Comparison of ENCODE assay signal across 2 cellular contexts in the genomic region with DNA sequence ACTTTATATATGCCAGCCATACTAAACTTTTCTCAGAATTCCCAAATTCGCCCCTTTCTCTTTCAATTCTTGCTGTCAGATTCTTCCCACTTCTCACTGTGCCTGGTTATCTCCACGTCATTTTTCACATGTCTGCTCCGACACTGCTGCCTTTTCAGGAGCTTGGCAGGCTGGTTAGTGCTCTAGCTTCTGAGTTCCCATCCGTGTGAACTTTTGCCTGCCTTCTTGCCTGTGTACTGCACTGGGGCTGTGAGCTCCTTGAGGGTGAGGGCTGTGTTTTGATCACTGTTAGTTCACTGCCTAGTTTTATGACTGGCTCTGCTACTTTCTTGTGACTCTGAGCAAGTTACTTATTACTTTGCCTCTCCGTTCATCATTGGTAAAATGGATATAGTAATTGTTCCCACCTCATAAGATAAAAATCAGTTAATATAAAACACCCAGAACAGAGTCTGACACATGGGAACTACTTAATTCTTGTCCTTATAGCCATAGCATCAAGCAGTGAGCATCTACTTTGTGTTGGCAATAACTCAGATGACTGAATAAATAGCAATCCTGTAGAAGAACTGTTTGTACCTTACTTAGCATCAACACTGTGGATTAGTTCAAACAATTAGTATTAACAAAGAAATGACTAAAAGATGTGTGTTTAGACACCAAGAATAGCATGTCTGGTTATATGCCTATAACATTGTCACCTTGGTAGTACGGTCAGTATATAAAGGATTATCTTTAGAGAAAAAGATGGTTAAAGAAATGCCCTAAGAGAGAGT.
TF ChIP-seq lines count a peak whose summit lies in the region.

No MANE protein-coding gene starts in this region.

TF ChIP-seq in SK-N-SH treated with all-trans-retinoic acid at 6 μM for 48 hours, 23 proteins besides CTCF, POLR2A, EP300 and RAD21:
- no peak for TF ChIP-seq ZFP3 (CRISPR knock-in tag; IDR thresholded peaks at IDR 0.05)
- TF ChIP-seq, protein P1, sequence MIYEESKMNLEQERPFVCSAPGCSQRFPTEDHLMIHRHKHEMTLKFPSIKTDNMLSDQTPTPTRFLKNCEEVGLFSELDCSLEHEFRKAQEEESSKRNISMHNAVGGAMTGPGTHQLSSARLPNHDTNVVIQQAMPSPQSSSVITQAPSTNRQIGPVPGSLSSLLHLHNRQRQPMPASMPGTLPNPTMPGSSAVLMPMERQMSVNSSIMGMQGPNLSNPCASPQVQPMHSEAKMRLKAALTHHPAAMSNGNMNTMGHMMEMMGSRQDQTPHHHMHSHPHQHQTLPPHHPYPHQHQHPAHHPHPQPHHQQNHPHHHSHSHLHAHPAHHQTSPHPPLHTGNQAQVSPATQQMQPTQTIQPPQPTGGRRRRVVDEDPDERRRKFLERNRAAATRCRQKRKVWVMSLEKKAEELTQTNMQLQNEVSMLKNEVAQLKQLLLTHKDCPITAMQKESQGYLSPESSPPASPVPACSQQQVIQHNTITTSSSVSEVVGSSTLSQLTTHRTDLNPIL (CRISPR knock-in tag; IDR thresholded peaks at IDR 0.05; ENCODE audit: low read depth): no peak
- TF ChIP-seq ZNF565 (CRISPR knock-in tag; conservative IDR thresholded peaks at IDR 0.05; ENCODE audit: low read depth): no peak
- no peak for TF ChIP-seq CSDC2 (CRISPR knock-in tag; IDR thresholded peaks at IDR 0.05)

TF ChIP-seq in endothelial cell of umbilical vein, 7 proteins besides CTCF, POLR2A, EP300 and RAD21:
- no peak for TF ChIP-seq JUN (IDR thresholded peaks at IDR 0.05; ENCODE audit: borderline replicate concordance, insufficient read depth, insufficient read length, low read depth)
- no peak for TF ChIP-seq MYC (IDR thresholded peaks at IDR 0.05; ENCODE audit: low read depth, low read length)
